13 cellular contexts compared by ENCODE assay signal in the genomic region with DNA sequence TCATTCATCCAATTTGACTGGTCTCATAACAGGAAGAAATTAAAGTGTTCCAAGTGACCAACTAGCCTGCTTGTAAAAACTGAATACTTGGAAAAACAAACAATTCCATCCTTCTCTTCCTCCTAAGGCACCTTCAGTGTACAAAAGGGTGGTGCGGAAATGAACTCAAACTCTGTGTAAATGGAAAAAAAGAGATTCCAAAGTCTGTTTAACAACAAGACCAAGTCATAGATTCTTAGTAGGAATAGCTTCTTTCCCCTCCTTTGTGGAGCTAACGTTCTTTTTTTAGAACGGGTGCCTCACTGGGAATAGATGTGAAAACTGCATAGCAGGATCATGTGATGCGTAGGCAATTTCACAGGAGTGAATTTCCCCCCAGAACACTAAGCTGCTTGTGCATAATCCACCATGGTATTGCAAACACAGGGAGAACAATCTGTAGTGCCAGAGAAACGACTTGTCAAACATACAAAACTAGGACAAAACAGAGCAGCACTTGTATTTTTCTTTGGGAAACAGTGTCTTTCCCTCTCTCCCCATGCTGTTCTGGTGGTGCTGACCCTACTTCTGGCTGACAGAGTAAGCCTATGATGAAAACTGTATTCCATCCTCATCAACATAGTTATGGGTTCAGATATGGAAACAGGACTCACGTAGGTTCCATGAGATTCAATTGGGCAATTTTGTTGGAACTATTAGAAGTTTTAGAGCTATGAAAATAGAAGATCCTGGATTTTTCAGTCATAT. TPM values are rescaled to one million over a fixed set of nuclear protein-coding genes. Genes with fewer than 3 reads are reported as not detected.
DNase-seq lines count a peak whose midpoint lies in the region; ATAC-seq and TF ChIP-seq lines count a peak whose summit lies in the region.
"Had no signal": no experiment of that assay in that cellular context is flagged by ENCODE, and none has a peak within 500 bp of the region (broad histone marks: within the 10 kb centered on the region; RNA-seq: fewer than 3 reads in every experiment).

No MANE protein-coding gene starts in this region.

- no peaks in the 10 kb centered on the region for H3K79me2 ChIP-seq in OCI-LY7 (ENCODE audit: insufficient read depth, low read depth, low read length)

- H3K27ac ChIP-seq in HEK293 (ENCODE audit: extremely low read depth, low read depth, low read length) (no peak overlapping the region), coronary artery (peak overlapping the region; percentile 64 to 84), left lung (no peak overlapping the region), OCI-LY7 (ENCODE audit: low read depth, low read length, poor library complexity, severe bottlenecking) (no peak overlapping the region)
- H3K27ac ChIP-seq: neural progenitor cell, SK-N-MC, WERI-Rb-1 had no signal

- no TSS peak for BruUV-seq in OCI-LY7 (replicated peaks; lab: Mats Ljungman, UMichigan)

- H3K27me3 ChIP-seq in left lung, result no peaks in the 10 kb centered on the region
- H3K27me3 ChIP-seq: neural progenitor cell had no signal

- H3K4me2 ChIP-seq in OCI-LY7 (ENCODE audit: low read length), result no peak overlapping the region
- H3K4me2 ChIP-seq: neural progenitor cell had no signal

- no peak overlapping the region for H2AFZ ChIP-seq in OCI-LY7 (ENCODE audit: low read length)
- H2AFZ ChIP-seq: neural progenitor cell had no signal

- no peak overlapping the region for H3K4me3 ChIP-seq in HEK293 (ENCODE audit: low read depth, low read length)
- peak overlapping the region; percentile 14 for H3K4me3 ChIP-seq in coronary artery
- no peak overlapping the region for H3K4me3 ChIP-seq in left lung
- H3K4me3 ChIP-seq in OCI-LY7 (ENCODE audit: low read depth, low read length, poor library complexity, severe bottlenecking), result no peak overlapping the region
- H3K4me3 ChIP-seq: neural progenitor cell, SK-N-MC had no signal

- TF ChIP-seq CTCF in HEK293 (tag by site-specific recombination; IDR thresholded peaks at IDR 0.05), result no peak
- TF ChIP-seq CTCF in coronary artery (IDR thresholded peaks at IDR 0.05), result no peak
- no peak for TF ChIP-seq CTCF in left lung (IDR thresholded peaks at IDR 0.05)
- no peak for TF ChIP-seq CTCF in OCI-LY7 (conservative IDR thresholded peaks at IDR 0.05; ENCODE audit: low read length)

- POLR2A ChIA-PET in HEK293 (lab: Yijun Ruan, JAX), result no interaction called here
- POLR2A ChIA-PET in OCI-LY7 (lab: Charles Lee), result no interaction called here

- H4K20me1 ChIP-seq in OCI-LY7 (ENCODE audit: insufficient read depth, low read length), result no peaks in the 10 kb centered on the region

- no peaks in the 10 kb centered on the region for H3K9me3 ChIP-seq in HEK293 (ENCODE audit: control insufficient read depth, insufficient read depth, low read depth, low read length)
- H3K9me3 ChIP-seq in left lung, result peaks cover 0 to 4% of the 10 kb centered on the region in 2 donors
- H3K9me3 ChIP-seq in OCI-LY7 (ENCODE audit: low read length), result no peaks in the 10 kb centered on the region

- H3K36me3 ChIP-seq in HEK293 (ENCODE audit: control insufficient read depth in 2 of 2, insufficient read depth in 1 of 2, low read length in 2 of 2), result no peaks in the 10 kb centered on the region
- no peaks in the 10 kb centered on the region for H3K36me3 ChIP-seq in left lung
- no peaks in the 10 kb centered on the region for H3K36me3 ChIP-seq in OCI-LY7 (ENCODE audit: insufficient read depth, low read length)
- H3K36me3 ChIP-seq: neural progenitor cell, WERI-Rb-1 had no signal

- no peaks in the 10 kb centered on the region for H3K4me1 ChIP-seq in HEK293 (ENCODE audit: control insufficient read depth, insufficient read depth, low read length)
- H3K4me1 ChIP-seq in left lung, result peaks cover 0 to 5% of the 10 kb centered on the region in 2 donors
- H3K4me1 ChIP-seq in OCI-LY7 (ENCODE audit: insufficient read depth, low read length, poor library complexity, severe bottlenecking), result no peaks in the 10 kb centered on the region
- H3K4me1 ChIP-seq: neural progenitor cell had no signal

- intact Hi-C loops in left lung (cut with DNase I), result no loop called here
- intact Hi-C loops in sciatic nerve (cut with DNase I), result no loop called here
- intact Hi-C loops in OCI-LY7 (cut with micrococcal nuclease; ENCODE audit: unreplicated experiment), result no loop called here

- CTCF ChIA-PET in HEK293 (lab: Yijun Ruan, JAX), result interaction anchor here (1.1 kb wide), 1 partner anchor 10 kb away, joined by 3 read pairs; no protein-coding TSS in a partner anchor
- CTCF ChIA-PET in OCI-LY7 (lab: Charles Lee; ENCODE audit: unreplicated experiment), result no interaction called here

- ATAC-seq in left lung (peak; percentile 40), sciatic nerve (peak; percentile 50), GM18502 (IDR thresholded peaks at IDR 0.05; ENCODE audit: poor library complexity, unreplicated experiment) (no peak)

- DNase-seq in coronary artery (ENCODE audit: low spot score), result no peak
- DNase-seq in left lung, result no peak
- DNase-seq in sciatic nerve (ENCODE audit: low spot score), result no peak
- DNase-seq in NCI-H2107 treated with DMSO at 0.1 percent for 48 hours (lab: John Stamatoyannopoulos, UW; ENCODE audit: unreplicated experiment), result no peak
- DNase-seq in OCI-LY7 (ENCODE audit: low spot score), result no peak
- no peak for DNase-seq in activated CD4-positive, CD25-positive, alpha-beta regulatory T cell treated with anti-CD3 and anti-CD28 coated beads, Interleukin-2, amount 50 U/mL, for 72 hours
- DNase-seq: DMS153, NCI-H1930, WERI-Rb-1 had no signal

- H3K9me2 ChIP-seq in OCI-LY7 (ENCODE audit: insufficient read depth, low read length), result no peaks in the 10 kb centered on the region

TF ChIP-seq in HEK293, 187 proteins besides CTCF, POLR2A, EP300 and RAD21:
- no peak for TF ChIP-seq ZNF776 (tag by site-specific recombination; IDR thresholded peaks at IDR 0.05; ENCODE audit: borderline replicate concordance)
- 0 out of 2 replicates have a peak, but pooled peaks have one; percentile 28 for TF ChIP-seq ZSCAN30 (tag by site-specific recombination; IDR thresholded peaks at IDR 0.05)
- peak; percentile 59 for TF ChIP-seq ZBTB17 (tag by site-specific recombination; IDR thresholded peaks at IDR 0.05)
- peak; percentile 84 for TF ChIP-seq FEZF1 (tag by site-specific recombination; IDR thresholded peaks at IDR 0.05)
- 0 out of 2 replicates have a peak, but pooled peaks have one; percentile 24 for TF ChIP-seq WT1 (tag by site-specific recombination; IDR thresholded peaks at IDR 0.05)
- no peak for TF ChIP-seq ZNF777 (tag by site-specific recombination; IDR thresholded peaks at IDR 0.05; ENCODE audit: borderline replicate concordance)
- TF ChIP-seq, protein P1, sequence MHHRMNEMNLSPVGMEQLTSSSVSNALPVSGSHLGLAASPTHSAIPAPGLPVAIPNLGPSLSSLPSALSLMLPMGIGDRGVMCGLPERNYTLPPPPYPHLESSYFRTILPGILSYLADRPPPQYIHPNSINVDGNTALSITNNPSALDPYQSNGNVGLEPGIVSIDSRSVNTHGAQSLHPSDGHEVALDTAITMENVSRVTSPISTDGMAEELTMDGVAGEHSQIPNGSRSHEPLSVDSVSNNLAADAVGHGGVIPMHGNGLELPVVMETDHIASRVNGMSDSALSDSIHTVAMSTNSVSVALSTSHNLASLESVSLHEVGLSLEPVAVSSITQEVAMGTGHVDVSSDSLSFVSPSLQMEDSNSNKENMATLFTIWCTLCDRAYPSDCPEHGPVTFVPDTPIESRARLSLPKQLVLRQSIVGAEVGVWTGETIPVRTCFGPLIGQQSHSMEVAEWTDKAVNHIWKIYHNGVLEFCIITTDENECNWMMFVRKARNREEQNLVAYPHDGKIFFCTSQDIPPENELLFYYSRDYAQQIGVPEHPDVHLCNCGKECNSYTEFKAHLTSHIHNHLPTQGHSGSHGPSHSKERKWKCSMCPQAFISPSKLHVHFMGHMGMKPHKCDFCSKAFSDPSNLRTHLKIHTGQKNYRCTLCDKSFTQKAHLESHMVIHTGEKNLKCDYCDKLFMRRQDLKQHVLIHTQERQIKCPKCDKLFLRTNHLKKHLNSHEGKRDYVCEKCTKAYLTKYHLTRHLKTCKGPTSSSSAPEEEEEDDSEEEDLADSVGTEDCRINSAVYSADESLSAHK (tag by site-specific recombination; IDR thresholded peaks at IDR 0.05), result 0 out of 2 replicates have a peak, but pooled peaks have one; percentile 12
- peak; percentile 34 for TF ChIP-seq SETDB1 (IDR thresholded peaks at IDR 0.05; ENCODE audit: insufficient read length, low read length)

RNA-seq across cellular contexts. Expression of gene SOD3, which starts 13.2 kb away (rescaled TPM):
- total RNA-seq in left lung (100 to 1,000 TPM in 1 of 2 donors, 10 to 100 TPM in 1; 80.0 to 236 TPM), sciatic nerve (178 TPM), OCI-LY7 (2022) (not detected in 2 replicates)
- not detected in 2 replicates for total RNA-seq in OCI-LY7 (2014; rRNA removed; shearing (Covaris generic))

Comparison
In these comparisons a context has a peak if more than half of its experiments do, and no peak if none do; other contexts are left out.
1. H3K27ac ChIP-seq: peak in coronary artery (2 of 2); none in HEK293 (single experiment), left lung (0 of 2) and OCI-LY7 (single experiment).
2. RNA of gene SOD3, which starts 13.2 kb away (total RNA-seq): 80.0 to 236 TPM in left lung and 178 TPM in sciatic nerve (single experiment); not detected in OCI-LY7; every median in the first group is over 10 times any median in the second.